9 cellular contexts compared by ENCODE assay signal in the genomic region with DNA sequence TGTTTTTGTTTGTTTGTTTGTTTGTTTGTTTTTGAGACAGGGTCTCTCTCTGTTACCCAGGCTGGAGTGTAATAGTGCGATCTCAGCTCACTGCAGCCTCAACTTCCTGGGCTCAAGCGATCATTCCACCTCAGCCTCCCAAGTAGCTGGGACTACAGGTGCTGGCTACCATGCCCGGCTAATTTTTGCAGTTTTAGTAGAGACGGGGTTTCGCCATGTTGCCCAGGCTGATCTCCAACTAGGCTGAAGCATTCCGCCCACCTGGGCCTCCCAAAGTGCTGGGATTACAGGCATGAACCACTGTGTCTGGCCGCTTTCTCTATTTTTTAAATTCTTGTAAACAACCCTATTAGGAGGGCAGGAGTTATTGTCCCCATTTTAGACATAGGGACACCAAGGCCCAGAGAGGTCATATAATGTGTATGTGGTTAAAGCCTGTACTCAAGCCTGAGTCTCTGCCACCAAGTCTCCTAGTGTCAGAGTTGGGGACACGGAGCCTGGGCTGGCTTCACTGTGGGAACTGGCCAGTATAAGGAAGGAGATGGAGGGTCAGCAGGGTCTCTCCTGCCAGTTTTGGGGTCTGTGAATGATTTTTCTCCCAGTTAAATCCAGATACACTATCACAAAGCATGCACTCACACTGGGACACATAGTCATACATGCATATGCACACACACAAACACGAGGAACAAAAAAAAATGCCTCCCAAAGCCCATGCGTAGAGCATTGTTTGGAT. TPM values are rescaled to one million over a fixed set of nuclear protein-coding genes. Genes with fewer than 3 reads are reported as not detected.
DNase-seq lines count a peak whose midpoint lies in the region; ATAC-seq and TF ChIP-seq lines count a peak whose summit lies in the region.
"Had no signal": no experiment of that assay in that cellular context is flagged by ENCODE, and none has a peak within 500 bp of the region (broad histone marks: within the 10 kb centered on the region; RNA-seq: fewer than 3 reads in every experiment).

No MANE protein-coding gene starts in this region.

- H3K79me2 ChIP-seq in DOHH2 (ENCODE audit: control insufficient read depth, low read length) = peaks cover 88% of the 10 kb centered on the region
- H3K79me2 ChIP-seq in OCI-LY7 (ENCODE audit: insufficient read depth, low read depth, low read length) = peaks cover 77% of the 10 kb centered on the region

- no peak for TF ChIP-seq CTCF in DOHH2 (IDR thresholded peaks at IDR 0.05; ENCODE audit: low read depth, low read length, poor library complexity, severe bottlenecking)
- no peak for TF ChIP-seq CTCF in OCI-LY7 (conservative IDR thresholded peaks at IDR 0.05; ENCODE audit: low read length)
- no peak for TF ChIP-seq CTCF in dorsolateral prefrontal cortex (IDR thresholded peaks at IDR 0.05 in 54 of 56, conservative IDR thresholded peaks at IDR 0.05 in 2 of 56; ENCODE audit: low read depth in 1 of 56, partially characterized antibody in 56 of 56)

- H4K20me1 ChIP-seq in DOHH2 (ENCODE audit: control insufficient read depth, insufficient read depth, low read depth, low read length) (no peaks in the 10 kb centered on the region), OCI-LY7 (ENCODE audit: insufficient read depth, low read length) (no peaks in the 10 kb centered on the region)

- CTCF ChIA-PET in OCI-LY7 (lab: Charles Lee; ENCODE audit: unreplicated experiment) = interaction anchor here (0.8 kb wide), 1 partner anchor 40 kb away, joined by 3 read pairs; no protein-coding TSS in a partner anchor

- ATAC-seq in sciatic nerve = no peak
- no peak for ATAC-seq in left ventricle myocardium superior

- no peak overlapping the region for H3K9ac ChIP-seq in rectal smooth muscle tissue (ENCODE audit: low read length)

- H3K9me3 ChIP-seq in DOHH2 (ENCODE audit: control insufficient read depth, insufficient read depth, low read length) (no peaks in the 10 kb centered on the region), OCI-LY7 (ENCODE audit: low read length) (no peaks in the 10 kb centered on the region)

- peaks cover 7% of the 10 kb centered on the region for H3F3A ChIP-seq in DOHH2 (ENCODE audit: control insufficient read depth, insufficient read depth)

- H3K9me2 ChIP-seq in DOHH2 (replicated peaks; ENCODE audit: control insufficient read depth, low read length) (no peaks in the 10 kb centered on the region), OCI-LY7 (ENCODE audit: insufficient read depth, low read length) (no peaks in the 10 kb centered on the region)

- peak overlapping the region; percentile 94 for H3K4me3 ChIP-seq in DOHH2 (ENCODE audit: low read length)
- peak overlapping the region; percentile 87 for H3K4me3 ChIP-seq in OCI-LY7 (ENCODE audit: low read depth, low read length, poor library complexity, severe bottlenecking)
- H3K4me3 ChIP-seq in dorsolateral prefrontal cortex = peak overlapping the region in 55 of 59 donors; percentile 3 to 97 (median 90)
- H3K4me3 ChIP-seq in rectal smooth muscle tissue (ENCODE audit: low read length) = peak overlapping the region; percentile 91

- peak overlapping the region; percentile 83 for H3K27ac ChIP-seq in DOHH2 (ENCODE audit: low read depth, low read length)
- peak overlapping the region; percentile 86 for H3K27ac ChIP-seq in OCI-LY7 (ENCODE audit: low read depth, low read length, poor library complexity, severe bottlenecking)
- peak overlapping the region in 40 of 59 donors; percentile 7 to 92 (median 66) for H3K27ac ChIP-seq in dorsolateral prefrontal cortex
- peak overlapping the region; percentile 6 for H3K27ac ChIP-seq in rectal smooth muscle tissue (ENCODE audit: low read depth, low read length)
- H3K27ac ChIP-seq: cardiac muscle cell had no signal

- DNase-seq in OCI-LY7 (ENCODE audit: low spot score) (no peak), dorsolateral prefrontal cortex (no peak), NCI-H2196 (lab: John Stamatoyannopoulos, UW; ENCODE audit: unreplicated experiment) (no peak), sciatic nerve (ENCODE audit: low spot score) (no peak), epidermal melanocyte (ENCODE audit: insufficient read length, low spot score) (no peak), left ventricle myocardium superior (no peak)

- H3K27me3 ChIP-seq in DOHH2 (ENCODE audit: control insufficient read depth, low read length) (no peaks in the 10 kb centered on the region), dorsolateral prefrontal cortex (no peaks in the 10 kb centered on the region), rectal smooth muscle tissue (ENCODE audit: control insufficient read depth, insufficient read depth, low read length) (no peaks in the 10 kb centered on the region)

- intact Hi-C loops in OCI-LY7 (cut with micrococcal nuclease; ENCODE audit: unreplicated experiment) = no loop called here
- intact Hi-C loops in dorsolateral prefrontal cortex (cut with DNase I) = no loop called here
- intact Hi-C loops in sciatic nerve (cut with DNase I) = no loop called here
- intact Hi-C loops in left ventricle myocardium superior (cut with micrococcal nuclease) = no loop called here

- H2AFZ ChIP-seq in OCI-LY7 (ENCODE audit: low read length) = no peak overlapping the region

- H3K4me2 ChIP-seq in DOHH2 (ENCODE audit: low read length) (peak overlapping the region; percentile 95), OCI-LY7 (ENCODE audit: low read length) (peak overlapping the region; percentile 97)

- POLR2A ChIA-PET in OCI-LY7 (lab: Charles Lee) = interaction anchor here (0.7 to 1.1 kb wide), 4 partner anchors 8 to 374 kb away, joined by 3 to 5 read pairs (median 4); no protein-coding TSS in a partner anchor

- H3K4me1 ChIP-seq in DOHH2 (ENCODE audit: control insufficient read depth, low read length) = peaks cover 42% of the 10 kb centered on the region
- H3K4me1 ChIP-seq in OCI-LY7 (ENCODE audit: insufficient read depth, low read length, poor library complexity, severe bottlenecking) = peaks cover 53% of the 10 kb centered on the region
- peaks cover 3% of the 10 kb centered on the region for H3K4me1 ChIP-seq in rectal smooth muscle tissue (ENCODE audit: control insufficient read depth, insufficient read depth, low read length)

- H3K36me3 ChIP-seq in DOHH2 (ENCODE audit: control insufficient read depth, low read length) (peaks cover 37% of the 10 kb centered on the region), OCI-LY7 (ENCODE audit: insufficient read depth, low read length) (peaks cover 47% of the 10 kb centered on the region), rectal smooth muscle tissue (ENCODE audit: control insufficient read depth, insufficient read depth, low read length) (no peaks in the 10 kb centered on the region)
- H3K36me3 ChIP-seq: cardiac muscle cell had no signal

- BruUV-seq in OCI-LY7 (replicated peaks; lab: Mats Ljungman, UMichigan) = no TSS peak

RNA-seq across cellular contexts. Expression of gene TTC7A, which starts 2.0 kb away (rescaled TPM):
- total RNA-seq in OCI-LY7 (2014; rRNA removed; shearing (Covaris generic)) = 51.9 and 64.1 TPM in 2 replicates
- total RNA-seq in OCI-LY7 (2022) = 75.1 and 76.2 TPM in 2 replicates
- 10 to 100 TPM; 15.2 to 63.1 (median 25.3) TPM for total RNA-seq in dorsolateral prefrontal cortex
- 33.3 TPM for total RNA-seq in sciatic nerve
- total RNA-seq in left ventricle myocardium superior = 8.5 TPM

RNA-seq across cellular contexts. Expression of gene MCFD2, which starts 27.5 kb away (rescaled TPM):
- 55.7 and 64.2 TPM in 2 replicates for total RNA-seq in OCI-LY7 (2014; rRNA removed; shearing (Covaris generic))
- total RNA-seq in OCI-LY7 (2022) = 72.5 and 75.2 TPM in 2 replicates
- total RNA-seq in dorsolateral prefrontal cortex = 100 to 1,000 TPM in 9 of 120 experiments, 10 to 100 TPM in 111; 44.0 to 113 (median 78.3) TPM
- 90.5 TPM for total RNA-seq in sciatic nerve
- total RNA-seq in left ventricle myocardium superior = 65.6 TPM

Comparison
In these comparisons a context has a peak if more than half of its experiments do, and no peak if none do; other contexts are left out.
1. H3K27ac ChIP-seq: peak in every context shown above with its lines; median percentile 86 in OCI-LY7; 83 in DOHH2; 66 in dorsolateral prefrontal cortex; 6 in rectal smooth muscle tissue.